ENCODE assay signal across 3 cellular contexts in genomic region chr16:28881565-28881964, GRCh38. TPM values are rescaled to one million over a fixed set of nuclear protein-coding genes. Genes with fewer than 3 reads are reported as not detected.
"Had no signal": no experiment of that assay in that cellular context is flagged by ENCODE, and none has a peak within 500 bp of the region (broad histone marks: within the 10 kb centered on the region; RNA-seq: fewer than 3 reads in every experiment).

No MANE protein-coding gene starts in this region.

RNA-seq across cellular contexts. Expression of gene ATP2A1, which starts 3.3 kb away (rescaled TPM):
- total RNA-seq: dermis blood vessel endothelial cell had no signal

RNA-seq across cellular contexts. Expression of gene CD19, which starts 50.2 kb away (rescaled TPM):
- total RNA-seq: bronchial epithelial cell; dermis blood vessel endothelial cell; T-helper 1 cell treated with Interleukin-12 subunit alpha and Interleukin-12 subunit beta and Interleukin-4 antibody, amounts not matched to agents 30 ng/mL and 1 ng/mL, for 36 hours had no signal
